11 cellular contexts compared by ENCODE assay signal in the genomic region with DNA sequence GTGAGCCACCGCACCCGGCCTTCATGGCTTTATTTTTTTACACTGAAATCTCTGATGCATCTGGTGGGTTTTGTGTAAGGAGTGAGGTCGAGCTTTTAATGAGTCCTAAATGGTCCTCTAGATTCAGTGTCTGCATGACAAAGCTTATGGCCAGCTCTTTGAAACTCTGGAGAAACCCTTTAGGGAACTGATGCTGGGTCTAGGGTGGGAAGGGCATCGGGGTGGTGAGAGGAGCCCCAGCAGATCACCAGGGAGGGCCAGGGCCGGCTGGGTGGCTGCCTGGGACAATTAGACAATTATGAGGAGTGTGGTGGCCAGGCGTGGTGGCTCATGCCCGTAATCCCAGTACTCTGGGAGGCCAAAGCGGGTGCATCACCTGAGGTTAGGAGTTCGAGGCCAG.
A peak's percentile ranks its signal among the peaks of the same experiment; 100 is the strongest.
DNase-seq lines count a peak whose midpoint lies in the region; ATAC-seq and TF ChIP-seq lines count a peak whose summit lies in the region.
"Had no signal": no experiment of that assay in that cellular context is flagged by ENCODE, and none has a peak within 500 bp of the region (broad histone marks: within the 10 kb centered on the region; RNA-seq: fewer than 3 reads in every experiment).

No MANE protein-coding gene starts in this region.

- H3K27ac Mint-ChIP-seq in chondrocyte (ENCODE audit: unreplicated experiment) (peak overlapping the region; percentile 90), nephron progenitor cell (peak overlapping the region; percentile 61)

- H3K36me3 Mint-ChIP-seq in chondrocyte (ENCODE audit: low read depth) (no peaks in the 10 kb centered on the region), nephron progenitor cell (ENCODE audit: low read depth) (peaks cover 5% of the 10 kb centered on the region)
- H3K36me3 Mint-ChIP-seq: CD4-positive, CD25-positive, alpha-beta regulatory T cell had no signal

- H3K4me1 ChIP-seq in A673 (ENCODE audit: insufficient read depth, low read length, poor library complexity, severe bottlenecking) (peaks cover 31% of the 10 kb centered on the region), IMR-90 (ENCODE audit: control insufficient read depth, insufficient read depth, low read length) (peaks cover 9% of the 10 kb centered on the region)
- H3K4me1 ChIP-seq: foreskin keratinocyte had no signal

- H4K5ac ChIP-seq in IMR-90 (ENCODE audit: low read depth, low read length): no peak overlapping the region

- no peaks in the 10 kb centered on the region for H3K9me3 ChIP-seq in A673 (ENCODE audit: low read depth, low read length, poor library complexity, severe bottlenecking)
- peaks cover 5% of the 10 kb centered on the region for H3K9me3 ChIP-seq in IMR-90 (ENCODE audit: control insufficient read depth, insufficient read depth, low read length)

- H2BK20ac ChIP-seq in IMR-90 (ENCODE audit: low read depth, low read length): peak overlapping the region; percentile 81

- intact Hi-C loops in A673 (cut with micrococcal nuclease; ENCODE audit: unreplicated experiment): no loop called here
- intact Hi-C loops in IMR-90 (cut with micrococcal nuclease): no loop called here

- H3K27me3 ChIP-seq in A673 (replicated peaks; ENCODE audit: insufficient read depth, low read depth, low read length, poor library complexity) (no peaks in the 10 kb centered on the region), IMR-90 (ENCODE audit: control insufficient read depth, insufficient read depth, low read length) (no peaks in the 10 kb centered on the region)
- H3K27me3 ChIP-seq: foreskin keratinocyte had no signal

- H3K27ac ChIP-seq in A673 (ENCODE audit: low read depth, low read length, poor library complexity, severe bottlenecking) (peak overlapping the region; percentile 99), IMR-90 (ENCODE audit: insufficient read depth, low read length) (peak overlapping the region; percentile 86)

- in situ Hi-C loops in IMR-90 (cut with MboI; ENCODE audit: low sequenced_read_pairs): loop anchor here (25.0 kb wide), 1 partner anchor 372 kb away; a partner anchor contains a TSS

- H3K18ac ChIP-seq in IMR-90 (ENCODE audit: low read depth, low read length): no peak overlapping the region; the same call in 1 of the 2 replicates

- TF ChIP-seq RAD21 in IMR-90 (IDR thresholded peaks at IDR 0.05; ENCODE audit: low read length): no peak

- H4K20me1 ChIP-seq in IMR-90 (ENCODE audit: insufficient read depth, low read length): no peaks in the 10 kb centered on the region; the same call in 1 of the 2 replicates

- H3K4me1 Mint-ChIP-seq in chondrocyte (ENCODE audit: low read depth): peaks cover 30% of the 10 kb centered on the region
- H3K4me1 Mint-ChIP-seq in nephron progenitor cell: peaks cover 49% of the 10 kb centered on the region

- H3K9ac ChIP-seq in IMR-90 (ENCODE audit: low read depth, low read length): no peak overlapping the region

- H3K27me3 Mint-ChIP-seq in chondrocyte (ENCODE audit: low read depth) (no peaks in the 10 kb centered on the region), nephron progenitor cell (ENCODE audit: low read depth, poor library complexity) (peaks cover 6% of the 10 kb centered on the region)

- no peak overlapping the region for H3K56ac ChIP-seq in IMR-90 (ENCODE audit: extremely low read depth, insufficient read depth, low read length)

- no peak overlapping the region for H3K4me3 ChIP-seq in A673 (ENCODE audit: low read depth, low read length, poor library complexity, severe bottlenecking)
- no peak overlapping the region for H3K4me3 ChIP-seq in IMR-90 (ENCODE audit: insufficient read depth, low read depth, low read length)

- peak overlapping the region; percentile 14 to 23; a peak in 2 of 4 replicates for H4K8ac ChIP-seq in IMR-90 (ENCODE audit: low read depth in 2 of 2, low read length in 2 of 2)

- H2AK5ac ChIP-seq in IMR-90 (ENCODE audit: low read depth, low read length): peak overlapping the region; percentile 72

- H2BK5ac ChIP-seq in IMR-90 (ENCODE audit: low read depth, low read length, poor library complexity, severe bottlenecking): peak overlapping the region; percentile 68

- 91% methylated on average over 4 of the region's 9 CpGs; no CpG with 5 or more reads in 1 of the 2 experiments for WGBS in IMR-90 (ENCODE audit: extremely low coverage in 2 of 2, insufficient read length in 1 of 2), 2 experiments

- peak overlapping the region; percentile 45 for H3K4ac ChIP-seq in IMR-90 (ENCODE audit: low read depth, low read length)

- peak overlapping the region; percentile 27; the same call in 1 of the 2 replicates for H3K14ac ChIP-seq in IMR-90 (replicated peaks; ENCODE audit: low read depth, low read length)

- no peak overlapping the region for H3K23ac ChIP-seq in IMR-90 (ENCODE audit: low read depth, low read length)

- H3K4me2 ChIP-seq in IMR-90 (ENCODE audit: low read depth, low read length): no peak overlapping the region

- DNase-seq in A673 (ENCODE audit: low spot score) (no peak), IMR-90 (no peak), chondrocyte (ENCODE audit: low spot score) (no peak), nephron progenitor cell (no peak), anterior cingulate cortex (lab: John Stamatoyannopoulos, UW) (no peak), NCI-H2081 (lab: John Stamatoyannopoulos, UW) (no peak), islet precursor cell (no peak)
- DNase-seq: CD4-positive, CD25-positive, alpha-beta regulatory T cell; foreskin keratinocyte; NCI-H1436 had no signal

- no peak for ATAC-seq in IMR-90 (ENCODE audit: low read depth)
- no peak for ATAC-seq in GM21367 (IDR thresholded peaks at IDR 0.05; ENCODE audit: unreplicated experiment)

- no peak for TF ChIP-seq POLR2A in IMR-90 (IDR thresholded peaks at IDR 0.05; ENCODE audit: low read depth, low read length)

- H3K4me3 Mint-ChIP-seq in chondrocyte (ENCODE audit: unreplicated experiment) (peak overlapping the region; percentile 78), nephron progenitor cell (no peak overlapping the region)

- no peak overlapping the region for H2AK9ac ChIP-seq in IMR-90 (replicated peaks; ENCODE audit: low read depth, low read length, poor library complexity)

- peak overlapping the region; percentile 84 for H2BK120ac ChIP-seq in IMR-90 (ENCODE audit: low read depth, low read length)

- H3K36me3 ChIP-seq in A673 (ENCODE audit: insufficient read depth, low read length, poor library complexity, severe bottlenecking) (no peaks in the 10 kb centered on the region), IMR-90 (ENCODE audit: control insufficient read depth, insufficient read depth, low read length) (no peaks in the 10 kb centered on the region)

- H4K91ac ChIP-seq in IMR-90 (ENCODE audit: insufficient read depth, low read depth, low read length): no peak overlapping the region; the same call in 1 of the 2 replicates

- POLR2A ChIA-PET in A673 (lab: Charles Lee; ENCODE audit: low non-redundant PET) (no interaction called here), IMR-90 (lab: Charles Lee; ENCODE audit: unreplicated experiment) (no interaction called here)

- TF ChIP-seq CTCF in A673 (conservative IDR thresholded peaks at IDR 0.05; ENCODE audit: low read depth, low read length) (no peak), IMR-90 (conservative IDR thresholded peaks at IDR 0.05; ENCODE audit: low read depth, low read length) (no peak), chondrocyte (IDR thresholded peaks at IDR 0.05) (no peak), nephron progenitor cell (IDR thresholded peaks at IDR 0.05) (no peak)

- dilution Hi-C loops in IMR-90 (cut with HindIII; ENCODE audit: low sequenced_read_pairs, unreplicated experiment): no loop called here

- peaks cover 3% of the 10 kb centered on the region for H3K9me3 Mint-ChIP-seq in chondrocyte (ENCODE audit: low read depth)
- H3K9me3 Mint-ChIP-seq in nephron progenitor cell: peaks cover 28% of the 10 kb centered on the region

- no peaks in the 10 kb centered on the region for H3K79me1 ChIP-seq in IMR-90 (ENCODE audit: low read depth in 1 of 2, low read length in 2 of 2)

- BruUV-seq in A673 (replicated peaks; lab: Mats Ljungman, UMichigan) (no TSS peak), IMR-90 (replicated peaks; lab: Mats Ljungman, UMichigan) (no TSS peak)

- H3K9me1 ChIP-seq in IMR-90 (ENCODE audit: insufficient read depth, low read length): no peaks in the 10 kb centered on the region; the same call in 1 of the 2 replicates

- peak overlapping the region; percentile 13 for H2AFZ ChIP-seq in IMR-90 (replicated peaks; ENCODE audit: low read length, poor library complexity)

- CTCF ChIA-PET in A673 (lab: Charles Lee) (interaction anchor here (1.1 kb wide), 1 partner anchor 87 kb away, joined by 3 read pairs; no protein-coding TSS in a partner anchor), IMR-90 (lab: Yijun Ruan, JAX) (interaction anchor here (0.6 to 1.4 kb wide), 2 partner anchors 41 to 146 kb away, joined by 4 read pairs; no protein-coding TSS in a partner anchor)

- H2BK15ac ChIP-seq in IMR-90 (ENCODE audit: low read depth, low read length): no peak overlapping the region

TF ChIP-seq in IMR-90, 13 proteins besides CTCF, POLR2A, EP300 and RAD21 (continues in another document):
- no peak for TF ChIP-seq MXI1 (IDR thresholded peaks at IDR 0.05; ENCODE audit: borderline replicate concordance, low read depth, low read length)
- no peak for TF ChIP-seq RFX5 (IDR thresholded peaks at IDR 0.05; ENCODE audit: low read depth, low read length)
- TF ChIP-seq, protein P1, sequence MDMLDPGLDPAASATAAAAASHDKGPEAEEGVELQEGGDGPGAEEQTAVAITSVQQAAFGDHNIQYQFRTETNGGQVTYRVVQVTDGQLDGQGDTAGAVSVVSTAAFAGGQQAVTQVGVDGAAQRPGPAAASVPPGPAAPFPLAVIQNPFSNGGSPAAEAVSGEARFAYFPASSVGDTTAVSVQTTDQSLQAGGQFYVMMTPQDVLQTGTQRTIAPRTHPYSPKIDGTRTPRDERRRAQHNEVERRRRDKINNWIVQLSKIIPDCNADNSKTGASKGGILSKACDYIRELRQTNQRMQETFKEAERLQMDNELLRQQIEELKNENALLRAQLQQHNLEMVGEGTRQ (IDR thresholded peaks at IDR 0.05; ENCODE audit: low read depth, low read length): no peak
- TF ChIP-seq, protein P2, sequence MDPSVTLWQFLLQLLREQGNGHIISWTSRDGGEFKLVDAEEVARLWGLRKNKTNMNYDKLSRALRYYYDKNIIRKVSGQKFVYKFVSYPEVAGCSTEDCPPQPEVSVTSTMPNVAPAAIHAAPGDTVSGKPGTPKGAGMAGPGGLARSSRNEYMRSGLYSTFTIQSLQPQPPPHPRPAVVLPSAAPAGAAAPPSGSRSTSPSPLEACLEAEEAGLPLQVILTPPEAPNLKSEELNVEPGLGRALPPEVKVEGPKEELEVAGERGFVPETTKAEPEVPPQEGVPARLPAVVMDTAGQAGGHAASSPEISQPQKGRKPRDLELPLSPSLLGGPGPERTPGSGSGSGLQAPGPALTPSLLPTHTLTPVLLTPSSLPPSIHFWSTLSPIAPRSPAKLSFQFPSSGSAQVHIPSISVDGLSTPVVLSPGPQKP (IDR thresholded peaks at IDR 0.05; ENCODE audit: borderline replicate concordance, low read depth, low read length): no peak
- no peak for TF ChIP-seq CEBPB (IDR thresholded peaks at IDR 0.05; ENCODE audit: low read depth, low read length)
- TF ChIP-seq MAZ (IDR thresholded peaks at IDR 0.05; ENCODE audit: borderline replicate concordance, low read depth, low read length): no peak
- no peak for TF ChIP-seq MAFK (IDR thresholded peaks at IDR 0.05; ENCODE audit: low read depth, low read length)
- no peak for TF ChIP-seq SMC3 (IDR thresholded peaks at IDR 0.05; ENCODE audit: low read depth, low read length)
